9 cellular contexts compared by ENCODE assay signal in the genomic region with DNA sequence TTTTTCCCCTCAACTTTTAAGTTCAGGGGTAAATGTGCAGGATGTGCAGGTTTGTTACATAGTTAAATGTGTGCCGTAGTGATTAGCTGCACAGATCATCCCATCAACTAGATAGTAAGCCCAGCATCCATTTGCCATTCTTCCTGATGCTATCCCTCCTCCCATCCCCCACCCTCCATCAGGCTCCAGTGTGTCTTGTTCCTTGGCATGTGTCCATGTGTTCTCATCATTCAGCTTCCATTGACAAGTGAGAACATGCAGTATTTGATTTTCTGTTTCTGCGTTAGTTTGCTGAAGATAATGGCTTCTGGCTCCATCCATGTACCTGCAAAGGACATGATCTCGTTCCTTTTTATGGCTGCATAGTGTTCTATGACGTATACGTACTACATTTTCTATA. TPM values are rescaled to one million over a fixed set of nuclear protein-coding genes. Genes with fewer than 3 reads are reported as not detected.
DNase-seq lines count a peak whose midpoint lies in the region; ATAC-seq, FAIRE-seq and TF ChIP-seq lines count a peak whose summit lies in the region.
"Had no signal": no experiment of that assay in that cellular context is flagged by ENCODE, and none has a peak within 500 bp of the region (broad histone marks: within the 10 kb centered on the region; RNA-seq: fewer than 3 reads in every experiment).

No MANE protein-coding gene starts in this region.

- POLR2A ChIA-PET in MCF 10A (lab: Yijun Ruan, JAX) = no interaction called here
- POLR2A ChIA-PET in CD8-positive, alpha-beta T cell (lab: Charles Lee) = no interaction called here

- H3K9me3 Mint-ChIP-seq in MCF 10A (ENCODE audit: unreplicated experiment) (no peaks in the 10 kb centered on the region), mesothelial cell of epicardium (peaks cover 5% of the 10 kb centered on the region)
- H3K9me3 Mint-ChIP-seq in CD8-positive, alpha-beta T cell = no peaks in the 10 kb centered on the region

- H3K36me3 Mint-ChIP-seq in MCF 10A (ENCODE audit: insufficient read depth, unreplicated experiment) (peaks cover 30% of the 10 kb centered on the region), mesothelial cell of epicardium (peaks cover 20% of the 10 kb centered on the region)
- H3K36me3 Mint-ChIP-seq in CD8-positive, alpha-beta T cell = peaks cover 81% of the 10 kb centered on the region

- DNase-seq in MCF 10A (ENCODE audit: unreplicated experiment) (peak; percentile 63), breast epithelium (ENCODE audit: low spot score in 2 of 2) (no peak), caudate nucleus (lab: John Stamatoyannopoulos, UW) (peak in 40 of 61 donors; percentile 1 to 62 (median 16)), mesothelial cell of epicardium (ENCODE audit: low spot score in 2 of 2, unreplicated experiment in 2 of 2) (no peak), cortex of kidney (lab: John Stamatoyannopoulos, UW) (no peak), GM12891 (ENCODE audit: insufficient read length, low spot score) (no peak)
- no peak for DNase-seq in CD8-positive, alpha-beta T cell
- DNase-seq: NCI-H1436 treated with DMSO at 0.1 percent for 48 hours had no signal

- H3K36me3 ChIP-seq in breast epithelium = no peaks in the 10 kb centered on the region
- H3K36me3 ChIP-seq in CD8-positive, alpha-beta T cell (ENCODE audit: insufficient read depth, low read length) = peaks cover 37% of the 10 kb centered on the region

- H3K4me3 ChIP-seq in breast epithelium = no peak overlapping the region
- no peak overlapping the region for H3K4me3 ChIP-seq in CD8-positive, alpha-beta T cell (ENCODE audit: low read depth, low read length)

- H3K4me3 Mint-ChIP-seq in MCF 10A (ENCODE audit: unreplicated experiment) (no peak overlapping the region), mesothelial cell of epicardium (no peak overlapping the region)
- no peak overlapping the region for H3K4me3 Mint-ChIP-seq in CD8-positive, alpha-beta T cell

- H3K27ac ChIP-seq in breast epithelium = no peak overlapping the region
- no peak overlapping the region for H3K27ac ChIP-seq in caudate nucleus (ENCODE audit: low read depth, low read length)
- H3K27ac ChIP-seq in CD8-positive, alpha-beta T cell (ENCODE audit: low read depth, low read length) = no peak overlapping the region

- H3K27ac Mint-ChIP-seq in MCF 10A (ENCODE audit: low read depth, unreplicated experiment) = no peak overlapping the region
- peak overlapping the region; percentile 88 for H3K27ac Mint-ChIP-seq in mesothelial cell of epicardium
- H3K27ac Mint-ChIP-seq in CD8-positive, alpha-beta T cell = no peak overlapping the region

- no peaks in the 10 kb centered on the region for H3K9me3 ChIP-seq in breast epithelium
- no peaks in the 10 kb centered on the region for H3K9me3 ChIP-seq in CD8-positive, alpha-beta T cell (ENCODE audit: low read length)

- no peak for ATAC-seq in CD8-positive, alpha-beta T cell
- no peak for ATAC-seq in GM19035 (IDR thresholded peaks at IDR 0.05; ENCODE audit: unreplicated experiment)

- H3K27me3 ChIP-seq in breast epithelium = no peaks in the 10 kb centered on the region
- no peaks in the 10 kb centered on the region for H3K27me3 ChIP-seq in CD8-positive, alpha-beta T cell (ENCODE audit: insufficient read depth, low read length)

- no peaks in the 10 kb centered on the region for H3K4me1 ChIP-seq in breast epithelium
- no peaks in the 10 kb centered on the region for H3K4me1 ChIP-seq in CD8-positive, alpha-beta T cell (ENCODE audit: insufficient read depth, low read length)

- BruUV-seq in MCF 10A (replicated peaks; lab: Mats Ljungman, UMichigan) = no TSS peak

- intact Hi-C loops in MCF 10A (cut with micrococcal nuclease) = no loop called here
- intact Hi-C loops in breast epithelium (cut with DNase I; ENCODE audit: low total_unique reads) = no loop called here
- intact Hi-C loops in CD8-positive, alpha-beta T cell (cut with DNase I, micrococcal nuclease) = no loop called here

- TF ChIP-seq POLR2A in breast epithelium (IDR thresholded peaks at IDR 0.05) = no peak
- no peak for TF ChIP-seq POLR2A in GM12891 (IDR thresholded peaks at IDR 0.05; ENCODE audit: low read depth, low read length)

- H3K4me1 Mint-ChIP-seq in MCF 10A (ENCODE audit: insufficient read depth, unreplicated experiment) = peaks cover 6% of the 10 kb centered on the region
- peaks cover 55% of the 10 kb centered on the region for H3K4me1 Mint-ChIP-seq in mesothelial cell of epicardium
- no peaks in the 10 kb centered on the region for H3K4me1 Mint-ChIP-seq in CD8-positive, alpha-beta T cell (ENCODE audit: low read depth)

- no peak for TF ChIP-seq CTCF in MCF 10A (IDR thresholded peaks at IDR 0.05; ENCODE audit: unreplicated experiment)
- TF ChIP-seq CTCF in breast epithelium (IDR thresholded peaks at IDR 0.05) = no peak
- no peak for TF ChIP-seq CTCF in mesothelial cell of epicardium (IDR thresholded peaks at IDR 0.05; ENCODE audit: unreplicated experiment)
- no peak for TF ChIP-seq CTCF in CD8-positive, alpha-beta T cell (IDR thresholded peaks at IDR 0.05)

- CTCF ChIA-PET in MCF 10A (lab: Yijun Ruan, JAX) = interaction anchor here (1.0 to 4.5 kb wide), 2 partner anchors 12 kb away, joined by 4 to 23 read pairs; no protein-coding TSS in a partner anchor
- CTCF ChIA-PET in CD8-positive, alpha-beta T cell (lab: Charles Lee) = no interaction called here

- no peak for FAIRE-seq in GM12891 (lab: Jason Lieb, UNC)

- H3K27me3 Mint-ChIP-seq in MCF 10A (ENCODE audit: insufficient read depth, unreplicated experiment) = no peaks in the 10 kb centered on the region
- no peaks in the 10 kb centered on the region for H3K27me3 Mint-ChIP-seq in mesothelial cell of epicardium (ENCODE audit: low read depth)
- no peaks in the 10 kb centered on the region for H3K27me3 Mint-ChIP-seq in CD8-positive, alpha-beta T cell (ENCODE audit: low read depth)

TF ChIP-seq in GM12891, 5 proteins besides CTCF, POLR2A, EP300 and RAD21:
- TF ChIP-seq SPI1 (IDR thresholded peaks at IDR 0.05; ENCODE audit: low read depth, low read length) = no peak
- no peak for TF ChIP-seq TAF1 (IDR thresholded peaks at IDR 0.05; ENCODE audit: low read depth, low read length)
- TF ChIP-seq POLR2AphosphoS5 (IDR thresholded peaks at IDR 0.05; ENCODE audit: low read depth, low read length) = no peak

RNA-seq across cellular contexts. Expression of a gene that starts 42.2 kb away (rescaled TPM):
- total RNA-seq in MCF 10A (2022) (14.8 and 16.2 TPM in 2 replicates), breast epithelium (10 to 100 TPM; 26.5 to 37.0 (median 36.4) TPM), mesothelial cell of epicardium (33.0 to 36.2 TPM (median 34.1 TPM) in 3 replicates)
- 10 to 100 TPM; 18.5 to 22.6 TPM for total RNA-seq in CD8-positive, alpha-beta T cell
- polyA plus RNA-seq in GM12891 (2012; ENCODE audit: low read depth, missing spikeins) = 16.5 TPM

RNA-seq across cellular contexts. Expression of a gene that starts 47.2 kb away (rescaled TPM):
- 0.23 and 0.42 TPM in 2 replicates for total RNA-seq in MCF 10A (2022)
- total RNA-seq in breast epithelium = 10 to 100 TPM; 21.7 to 45.6 (median 35.1) TPM
- 35.0 to 36.5 TPM (median 35.8 TPM) in 3 replicates for total RNA-seq in mesothelial cell of epicardium
- total RNA-seq in CD8-positive, alpha-beta T cell = 1 to 10 TPM; 1.4 TPM
- 0.47 TPM for polyA plus RNA-seq in GM12891 (2012; ENCODE audit: low read depth, missing spikeins)

Comparison
In these comparisons a context has a peak if more than half of its experiments do, and no peak if none do; other contexts are left out.
1. DNase-seq: peak in MCF 10A (single experiment) and caudate nucleus (40 of 61); none in breast epithelium (0 of 2), mesothelial cell of epicardium (0 of 2), cortex of kidney (single experiment), CD8-positive, alpha-beta T cell (0 of 7) and GM12891 (single experiment).
2. RNA of a gene that starts 47.2 kb away (total RNA-seq): 35.0 to 36.5 TPM in mesothelial cell of epicardium and 21.7 to 45.6 TPM in breast epithelium; 1.4 TPM in CD8-positive, alpha-beta T cell and 0.23 to 0.42 TPM in MCF 10A; every median in the first group is over 4 times any median in the second.